2 cellular contexts compared by ENCODE assay signal in genomic region chr3:56496376-56496775, GRCh38. TPM values are rescaled to one million over a fixed set of nuclear protein-coding genes. Genes with fewer than 3 reads are reported as not detected.
"Had no signal": no experiment of that assay in that cellular context is flagged by ENCODE, and none has a peak within 500 bp of the region (broad histone marks: within the 10 kb centered on the region; RNA-seq: fewer than 3 reads in every experiment).

No MANE protein-coding gene starts in this region.

RNA-seq across cellular contexts. Expression of gene ERC2, which starts 28.1 kb away (rescaled TPM):
- total RNA-seq: natural killer cell, right lobe of liver had no signal
